ENCODE assay signal across 8 cellular contexts in the genomic region with DNA sequence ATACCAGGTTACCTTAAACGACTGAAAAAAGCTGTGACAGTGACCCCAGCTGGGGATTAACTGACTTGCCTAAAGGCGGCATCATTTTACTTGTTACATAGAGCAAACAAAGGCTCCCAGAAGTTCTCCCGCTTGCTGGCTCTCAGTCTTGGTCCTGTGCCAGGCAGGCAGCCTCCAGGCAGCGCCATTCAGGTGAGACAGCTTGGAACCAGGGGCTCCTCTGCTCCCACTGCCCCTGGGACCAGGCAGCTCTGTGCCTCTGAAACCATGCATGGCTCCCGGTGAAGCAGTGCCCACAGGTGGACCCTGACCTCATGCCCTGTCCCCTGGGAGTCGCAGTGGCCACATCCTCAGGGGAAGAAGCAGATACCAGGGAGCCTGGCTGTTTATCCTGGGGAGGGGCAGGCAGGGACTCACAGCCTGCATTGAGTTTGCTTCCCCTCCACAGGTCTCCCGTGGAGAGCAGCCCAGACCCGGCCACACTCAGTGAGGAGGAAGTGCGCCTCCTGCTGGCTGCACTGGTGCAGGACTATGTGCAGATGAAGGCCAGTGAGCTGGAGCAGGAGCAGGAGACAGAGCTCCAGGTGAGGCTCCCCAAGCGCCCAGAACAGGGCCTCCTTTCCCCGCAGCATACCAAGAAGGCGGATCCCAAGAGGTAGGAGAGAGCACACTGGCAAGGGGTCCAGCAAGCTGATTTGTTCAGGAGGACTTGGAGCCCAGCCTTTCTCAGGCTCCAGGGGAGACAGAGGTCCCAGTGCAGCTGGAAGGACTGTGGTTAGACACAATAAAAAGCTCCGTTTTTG. TPM values are rescaled to one million over a fixed set of nuclear protein-coding genes. Genes with fewer than 3 reads are reported as not detected.
DNase-seq lines count a peak whose midpoint lies in the region; ATAC-seq and FAIRE-seq lines count a peak whose summit lies in the region.

No MANE protein-coding gene starts in this region.

- DNase-seq in Daoy (ENCODE audit: low read depth) (peak; percentile 59), LHCN-M2 (ENCODE audit: low read depth) (peak; percentile 23), SK-MEL-5 (ENCODE audit: low read depth, low spot score) (peak; percentile 77), cardiac septum (ENCODE audit: low spot score) (peak; percentile 89), sciatic nerve (ENCODE audit: low spot score) (peak; percentile 83), RCC 7860 (ENCODE audit: low spot score) (no peak)
- peak; percentile 65 to 84 (median 74) for DNase-seq in activated naive CD4-positive, alpha-beta T cell (lab: John Stamatoyannopoulos, UW)

- intact Hi-C loops in cardiac septum (cut with DNase I) = loop anchor here (5.0 kb wide), 2 partner anchors 170 to 370 kb away; no protein-coding TSS in a partner anchor
- intact Hi-C loops in sciatic nerve (cut with DNase I) = no loop called here

- ATAC-seq in GM21737 (IDR thresholded peaks at IDR 0.05; ENCODE audit: unreplicated experiment) = peak; percentile 36
- peak; percentile 70 for ATAC-seq in sciatic nerve

- FAIRE-seq in RCC 7860 (lab: Jason Lieb, UNC) = no peak

- in situ Hi-C loops in SK-MEL-5 (cut with HindIII; ENCODE audit: low pct_unique_long_range_greater_than_20kb, low sequenced_read_pairs) = no loop called here

RNA-seq across cellular contexts. Expression of gene CYP2R1, which starts 15.6 kb away (rescaled TPM):
- total RNA-seq in Daoy (2014; rRNA removed; shearing (Covaris generic)) = 9.8 and 20.0 TPM in 2 replicates
- total RNA-seq in LHCN-M2 (2014; rRNA removed) (6.9 and 7.9 TPM in 2 replicates), cardiac septum (7.9 TPM), sciatic nerve (14.3 TPM)
- 3.3 TPM for polyA plus RNA-seq in LHCN-M2 (2012)
- 14.3 and 17.8 TPM in 2 replicates for total RNA-seq in SK-MEL-5 (2014; rRNA removed; shearing (Covaris generic))
- 13.7 and 14.6 TPM in 2 replicates for polyA plus RNA-seq in SK-MEL-5 (2015; cell fraction: cytosol; rRNA removed)
- 77.5 and 88.8 TPM in 2 replicates for polyA plus RNA-seq in SK-MEL-5 (2015; cell fraction: nucleus; rRNA removed)
